10 cellular contexts compared by ENCODE assay signal in genomic region chr18:48345596-48345995, GRCh38.
DNase-seq lines count a peak whose midpoint lies in the region; ATAC-seq and TF ChIP-seq lines count a peak whose summit lies in the region.
"Had no signal": no experiment of that assay in that cellular context is flagged by ENCODE, and none has a peak within 500 bp of the region (broad histone marks: within the 10 kb centered on the region; RNA-seq: fewer than 3 reads in every experiment).

No MANE protein-coding gene starts in this region.

- no peak overlapping the region for H3K4me3 Mint-ChIP-seq in HFFc6
- H3K4me3 Mint-ChIP-seq: IgD-negative memory B cell had no signal

- H3K4me3 ChIP-seq in AG09309 (ENCODE audit: control insufficient read depth, low read depth, low read length) = no peak overlapping the region
- no peak overlapping the region for H3K4me3 ChIP-seq in WERI-Rb-1 (ENCODE audit: low read depth, low read length)
- no peak overlapping the region for H3K4me3 ChIP-seq in kidney epithelial cell (ENCODE audit: low read depth, low read length)

- H3K4me1 Mint-ChIP-seq in HFFc6 (ENCODE audit: low read depth) = no peaks in the 10 kb centered on the region
- H3K4me1 Mint-ChIP-seq: IgD-negative memory B cell had no signal

- DNase-seq in AG09309 (ENCODE audit: low read depth) = no peak
- peak; percentile 5 for DNase-seq in HFFc6
- peak; percentile 51 for DNase-seq in WERI-Rb-1
- no peak for DNase-seq in kidney epithelial cell (ENCODE audit: low read depth)
- no peak for DNase-seq in cerebellar cortex (ENCODE audit: low spot score)
- no peak for DNase-seq in NCI-H2081 treated with DMSO at 0.1 percent for 48 hours (lab: John Stamatoyannopoulos, UW)
- no peak for DNase-seq in foreskin melanocyte
- DNase-seq: cerebellar nuclear complex had no signal

- no peak overlapping the region for H3K27ac Mint-ChIP-seq in HFFc6
- H3K27ac Mint-ChIP-seq: IgD-negative memory B cell had no signal

- no peak overlapping the region for H3K27ac ChIP-seq in WERI-Rb-1

- ATAC-seq in GM18502 (IDR thresholded peaks at IDR 0.05; ENCODE audit: poor library complexity, unreplicated experiment) = no peak

- TF ChIP-seq CTCF in AG09309 (IDR thresholded peaks at IDR 0.05; ENCODE audit: control insufficient read depth, insufficient read depth, low read depth, low read length, missing control alignments) (peak; percentile 63), HFFc6 (IDR thresholded peaks at IDR 0.05) (peak; percentile 74), WERI-Rb-1 (IDR thresholded peaks at IDR 0.05; ENCODE audit: low read depth, low read length) (peak; percentile 51), kidney epithelial cell (IDR thresholded peaks at IDR 0.05; ENCODE audit: insufficient read depth, low read length, poor library complexity, severe bottlenecking) (peak; percentile 37)

- peaks cover 46% of the 10 kb centered on the region for H3K27me3 Mint-ChIP-seq in HFFc6 (ENCODE audit: insufficient read depth)

- no peaks in the 10 kb centered on the region for H3K9me3 Mint-ChIP-seq in HFFc6

- H3K36me3 Mint-ChIP-seq in HFFc6 (ENCODE audit: low read depth) = no peaks in the 10 kb centered on the region
- H3K36me3 Mint-ChIP-seq: IgD-negative memory B cell had no signal

- H3K36me3 ChIP-seq in WERI-Rb-1 (no peaks in the 10 kb centered on the region), kidney epithelial cell (ENCODE audit: control insufficient read depth, insufficient read depth, low read length) (no peaks in the 10 kb centered on the region)

- H3K27me3 ChIP-seq in WERI-Rb-1 (ENCODE audit: insufficient read depth, low read depth, severe bottlenecking) = no peaks in the 10 kb centered on the region
- H3K27me3 ChIP-seq in kidney epithelial cell (ENCODE audit: control insufficient read depth, insufficient read depth, low read length) = no peaks in the 10 kb centered on the region

- peaks cover under 1% of the 10 kb centered on the region for H3K9me3 ChIP-seq in WERI-Rb-1 (ENCODE audit: severe bottlenecking)

Comparison
In these comparisons a context has a peak if more than half of its experiments do, and no peak if none do; other contexts are left out.
1. DNase-seq: peak in HFFc6 (single experiment) and WERI-Rb-1 (single experiment); none in AG09309 (single experiment), kidney epithelial cell (single experiment), cerebellar cortex (single experiment), NCI-H2081 treated with DMSO at 0.1 percent for 48 hours (single experiment) and foreskin melanocyte (single experiment).
2. Peak in every context shown above with its lines, with median percentiles within 50 percentile points of each other: CTCF ChIP-seq.